In the genomic region with DNA sequence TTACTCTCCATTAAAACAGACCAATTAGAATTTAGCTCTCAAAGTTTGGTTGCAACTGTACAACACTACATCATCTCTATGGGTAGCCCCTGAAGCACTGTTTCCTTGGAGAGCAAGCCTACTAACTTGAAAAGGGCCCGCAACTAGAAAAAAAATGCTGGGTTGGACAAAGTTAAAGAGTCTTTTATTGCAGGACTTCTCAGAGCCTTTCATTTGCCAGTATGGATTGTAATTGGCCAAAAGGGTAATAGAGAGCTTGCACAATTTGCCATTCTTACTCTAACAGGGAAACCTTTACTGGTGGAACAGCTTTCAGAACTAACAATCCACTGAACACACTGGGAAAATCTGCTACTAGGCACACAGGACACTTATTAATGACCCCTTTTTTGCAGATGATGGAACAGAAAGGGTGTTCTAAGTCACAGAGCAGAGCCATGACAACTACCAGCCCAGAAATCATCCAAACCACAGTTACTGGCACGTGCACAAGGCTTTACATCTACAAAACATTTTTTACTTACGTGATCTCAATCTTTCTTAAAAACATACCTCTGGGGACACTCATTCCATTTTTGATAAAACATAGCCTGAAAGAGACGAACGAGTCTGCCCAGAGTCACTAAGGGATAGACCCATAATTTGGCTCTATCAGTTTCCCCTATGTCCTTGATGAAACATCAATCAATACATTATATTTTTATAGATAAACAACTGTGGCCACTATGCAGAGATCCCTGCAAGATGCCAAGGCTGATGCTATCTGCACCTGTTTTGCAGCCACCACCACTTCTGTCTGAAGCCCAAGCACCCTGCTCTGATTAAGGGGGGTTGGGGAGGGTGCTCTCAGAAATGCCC, we compare ENCODE assay signal across 1 cellular context.
TF ChIP-seq lines count a peak whose summit lies in the region.

No MANE protein-coding gene starts in this region.

TF ChIP-seq in GM12878, 131 proteins besides CTCF, POLR2A, EP300 and RAD21 (continued from another document):
- TF ChIP-seq, protein P1, sequence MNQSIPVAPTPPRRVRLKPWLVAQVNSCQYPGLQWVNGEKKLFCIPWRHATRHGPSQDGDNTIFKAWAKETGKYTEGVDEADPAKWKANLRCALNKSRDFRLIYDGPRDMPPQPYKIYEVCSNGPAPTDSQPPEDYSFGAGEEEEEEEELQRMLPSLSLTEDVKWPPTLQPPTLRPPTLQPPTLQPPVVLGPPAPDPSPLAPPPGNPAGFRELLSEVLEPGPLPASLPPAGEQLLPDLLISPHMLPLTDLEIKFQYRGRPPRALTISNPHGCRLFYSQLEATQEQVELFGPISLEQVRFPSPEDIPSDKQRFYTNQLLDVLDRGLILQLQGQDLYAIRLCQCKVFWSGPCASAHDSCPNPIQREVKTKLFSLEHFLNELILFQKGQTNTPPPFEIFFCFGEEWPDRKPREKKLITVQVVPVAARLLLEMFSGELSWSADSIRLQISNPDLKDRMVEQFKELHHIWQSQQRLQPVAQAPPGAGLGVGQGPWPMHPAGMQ (IDR thresholded peaks at IDR 0.05; ENCODE audit: borderline replicate concordance) = no peak
- peak; percentile 58 to 82; a peak in 3 of 4 replicates for TF ChIP-seq BHLHE40 (IDR thresholded peaks at IDR 0.05; ENCODE audit: borderline replicate concordance in 1 of 2, low read depth in 2 of 2, low read length in 1 of 2)
